20 cellular contexts compared by ENCODE assay signal in genomic region chr7:151403764-151404163, GRCh38. TPM values are rescaled to one million over a fixed set of nuclear protein-coding genes. Genes with fewer than 3 reads are reported as not detected.
DNase-seq lines count a peak whose midpoint lies in the region; ATAC-seq, FAIRE-seq and TF ChIP-seq lines count a peak whose summit lies in the region.
"Had no signal": no experiment of that assay in that cellular context is flagged by ENCODE, and none has a peak within 500 bp of the region (broad histone marks: within the 10 kb centered on the region; RNA-seq: fewer than 3 reads in every experiment).

No MANE protein-coding gene starts in this region.

- TF ChIP-seq RAD21 in HepG2 (CRISPR knock-in tag; IDR thresholded peaks at IDR 0.05): no peak

- no peak for ATAC-seq in activated CD8-positive, alpha-beta T cell treated with anti-CD3 and anti-CD28 coated beads, Interleukin-2, amount 10 ng/mL, durations not matched to agents 7 days and 5 days
- ATAC-seq in activated CD8-positive, alpha-beta T cell treated with anti-CD3 and anti-CD28 coated beads for 36 hours: no peak
- ATAC-seq in activated T-helper 17 cell treated with anti-CD3 and anti-CD28 coated beads, Interleukin-2, amount 50 U/mL, for 72 hours (replicated peaks): no peak
- ATAC-seq in HepG2: no peak
- no peak for ATAC-seq in upper lobe of right lung
- ATAC-seq: Panc1 had no signal

- peaks cover 9% of the 10 kb centered on the region for H3K27me3 Mint-ChIP-seq in activated CD8-positive, alpha-beta T cell treated with anti-CD3 and anti-CD28 coated beads, Interleukin-2, amount 10 ng/mL, durations not matched to agents 7 days and 5 days (ENCODE audit: low read depth)
- H3K27me3 Mint-ChIP-seq in activated CD8-positive, alpha-beta T cell treated with anti-CD3 and anti-CD28 coated beads for 36 hours: peaks cover 3% of the 10 kb centered on the region
- peaks cover 1% of the 10 kb centered on the region for H3K27me3 Mint-ChIP-seq in activated T-helper 17 cell treated with anti-CD3 and anti-CD28 coated beads, Interleukin-2, amount 50 U/mL, for 72 hours

- TF ChIP-seq POLR2A in HepG2 (IDR thresholded peaks at IDR 0.05; ENCODE audit: insufficient read depth in 1 of 2, low read depth in 2 of 2, low read length in 2 of 2): no peak

- peak overlapping the region; percentile 49 for H3K27ac Mint-ChIP-seq in activated CD8-positive, alpha-beta T cell treated with anti-CD3 and anti-CD28 coated beads, Interleukin-2, amount 10 ng/mL, durations not matched to agents 7 days and 5 days
- H3K27ac Mint-ChIP-seq in activated CD8-positive, alpha-beta T cell treated with anti-CD3 and anti-CD28 coated beads for 36 hours: no peak overlapping the region
- H3K27ac Mint-ChIP-seq in activated T-helper 17 cell treated with anti-CD3 and anti-CD28 coated beads, Interleukin-2, amount 50 U/mL, for 72 hours: no peak overlapping the region
- H3K27ac Mint-ChIP-seq: T-helper 1 cell treated with Interleukin-12 subunit alpha and Interleukin-12 subunit beta and Interleukin-4 antibody, amounts not matched to agents 30 μg/mL and 1 μg/mL, for 36 hours had no signal

- FAIRE-seq in HepG2 (lab: Jason Lieb, UNC): no peak
- FAIRE-seq: A204.1, colon had no signal

- DNase-seq in activated CD8-positive, alpha-beta T cell treated with anti-CD3 and anti-CD28 coated beads, Interleukin-2, amount 10 ng/mL, durations not matched to agents 7 days and 5 days: no peak
- no peak for DNase-seq in activated CD8-positive, alpha-beta T cell treated with anti-CD3 and anti-CD28 coated beads for 36 hours
- no peak for DNase-seq in HepG2 (ENCODE audit: low spot score)
- DNase-seq in upper lobe of right lung: peak; percentile 54
- no peak for DNase-seq in MV-4-11 (lab: John Stamatoyannopoulos, UW)
- DNase-seq in tibial artery: no peak
- no peak for DNase-seq in SK-N-DZ (ENCODE audit: low spot score)
- DNase-seq: activated CD4-positive, alpha-beta T cell treated with anti-CD3 and anti-CD28 coated beads for 1 hour; heart right ventricle; IMR-90; NCI-H1436 treated with DMSO at 0.1 percent for 48 hours; stimulated activated CD4-positive, alpha-beta T cell treated with anti-CD3 and anti-CD28 coated beads, Interleukin-2, amount 100 ng/mL, for 48 hours had no signal

- TF ChIP-seq CTCF in activated CD8-positive, alpha-beta T cell treated with anti-CD3 and anti-CD28 coated beads for 36 hours (IDR thresholded peaks at IDR 0.05): no peak
- TF ChIP-seq CTCF in HepG2 (CRISPR knock-in tag; IDR thresholded peaks at IDR 0.05) (no peak), upper lobe of right lung (IDR thresholded peaks at IDR 0.05) (no peak), tibial artery (IDR thresholded peaks at IDR 0.05) (no peak)

- H3K27ac ChIP-seq in HepG2 (ENCODE audit: extremely low read length, insufficient read depth, low read length): no peak overlapping the region
- no peak overlapping the region for H3K27ac ChIP-seq in upper lobe of right lung
- peak overlapping the region in 1 of 2 donors; percentile 33 for H3K27ac ChIP-seq in tibial artery
- H3K27ac ChIP-seq: heart right ventricle had no signal

- 87% methylated on average over 5 of the region's 9 CpGs for WGBS in HepG2 (ENCODE audit: low lambda C conversion rate)

- H2AFZ ChIP-seq in HepG2 (ENCODE audit: low read length): no peak overlapping the region

- CTCF ChIA-PET in activated CD8-positive, alpha-beta T cell treated with anti-CD3 and anti-CD28 coated beads, Interleukin-2, amount 10 ng/mL, durations not matched to agents 7 days and 5 days (lab: Charles Lee): interaction anchor here (1.1 kb wide), 1 partner anchor 44 kb away, joined by 3 read pairs; no protein-coding TSS in a partner anchor
- CTCF ChIA-PET in activated CD8-positive, alpha-beta T cell treated with anti-CD3 and anti-CD28 coated beads for 36 hours (lab: Charles Lee): no interaction called here
- CTCF ChIA-PET in HepG2 (lab: Yijun Ruan, JAX; ENCODE audit: low intra/inter-chr PET ratio, low total read pairs): no interaction called here

- intact Hi-C loops in activated CD8-positive, alpha-beta T cell treated with anti-CD3 and anti-CD28 coated beads for 36 hours (cut with micrococcal nuclease): no loop called here
- intact Hi-C loops in HepG2 (cut with micrococcal nuclease; ENCODE audit: unreplicated experiment) (no loop called here), upper lobe of right lung (cut with DNase I) (no loop called here), tibial artery (cut with DNase I; ENCODE audit: low total_unique reads) (no loop called here)

- H3K4me1 ChIP-seq in HepG2 (ENCODE audit: insufficient read depth, low read length): peaks cover 56% of the 10 kb centered on the region
- H3K4me1 ChIP-seq in upper lobe of right lung: peaks cover 5% of the 10 kb centered on the region
- H3K4me1 ChIP-seq in tibial artery: peaks cover 0 to 26% (median 17%) of the 10 kb centered on the region in 4 donors

- no peaks in the 10 kb centered on the region for H3K79me2 ChIP-seq in HepG2 (ENCODE audit: insufficient read depth, low read length)

- in situ Hi-C loops in HepG2 (cut with HindIII; ENCODE audit: extremely low pct_ligation_motif_present, low pct_unique_long_range_greater_than_20kb): no loop called here

- no peaks in the 10 kb centered on the region for H3K36me3 Mint-ChIP-seq in activated CD8-positive, alpha-beta T cell treated with anti-CD3 and anti-CD28 coated beads, Interleukin-2, amount 10 ng/mL, durations not matched to agents 7 days and 5 days (ENCODE audit: low read depth)
- H3K36me3 Mint-ChIP-seq in activated CD8-positive, alpha-beta T cell treated with anti-CD3 and anti-CD28 coated beads for 36 hours (ENCODE audit: low read depth): no peaks in the 10 kb centered on the region
- H3K36me3 Mint-ChIP-seq in activated T-helper 17 cell treated with anti-CD3 and anti-CD28 coated beads, Interleukin-2, amount 50 U/mL, for 72 hours (ENCODE audit: low read depth): no peaks in the 10 kb centered on the region

- H3K4me3 ChIP-seq in HepG2 (replicated peaks in 1 of 3; ENCODE audit: insufficient read depth in 1 of 3, low read depth in 2 of 3, low read length in 3 of 3): no peak overlapping the region
- H3K4me3 ChIP-seq in upper lobe of right lung: no peak overlapping the region
- no peak overlapping the region for H3K4me3 ChIP-seq in tibial artery
- H3K4me3 ChIP-seq: heart right ventricle had no signal

- H3K9me3 ChIP-seq in HepG2 (ENCODE audit: low read length): no peaks in the 10 kb centered on the region
- H3K9me3 ChIP-seq in upper lobe of right lung: no peaks in the 10 kb centered on the region
- no peaks in the 10 kb centered on the region for H3K9me3 ChIP-seq in tibial artery
- H3K9me3 ChIP-seq: heart right ventricle had no signal

- no peak overlapping the region for H3K9ac ChIP-seq in HepG2 (ENCODE audit: insufficient read depth, low read depth, low read length)

- H4K20me1 ChIP-seq in HepG2 (ENCODE audit: insufficient read depth, low read length): no peaks in the 10 kb centered on the region

- TF ChIP-seq EP300 in HepG2 (IDR thresholded peaks at IDR 0.05; ENCODE audit: low read depth in 2 of 2, low read length in 2 of 2): no peak
- TF ChIP-seq EP300 in HepG2 (CRISPR knock-in tag; IDR thresholded peaks at IDR 0.05; ENCODE audit: borderline replicate concordance): no peak

- no peak overlapping the region for H3K4me2 ChIP-seq in HepG2 (ENCODE audit: low read depth, low read length)

- no TSS peak for BruUV-seq in HepG2 (replicated peaks; lab: Mats Ljungman, UMichigan)

- peaks cover 0 to 49% of the 10 kb centered on the region in 2 experiments; a peak in 3 of 5 replicates for H3K27me3 ChIP-seq in HepG2 (ENCODE audit: control insufficient read depth in 1 of 2, insufficient read depth in 2 of 2, low read length in 2 of 2)
- no peaks in the 10 kb centered on the region for H3K27me3 ChIP-seq in upper lobe of right lung
- H3K27me3 ChIP-seq in tibial artery: peaks cover 0 to 16% of the 10 kb centered on the region in 2 donors

- POLR2A ChIA-PET in activated CD8-positive, alpha-beta T cell treated with anti-CD3 and anti-CD28 coated beads, Interleukin-2, amount 10 ng/mL, durations not matched to agents 7 days and 5 days (lab: Charles Lee): no interaction called here
- POLR2A ChIA-PET in activated CD8-positive, alpha-beta T cell treated with anti-CD3 and anti-CD28 coated beads for 36 hours (lab: Charles Lee): no interaction called here
- POLR2A ChIA-PET in HepG2 (lab: Yijun Ruan, JAX): no interaction called here

- no peaks in the 10 kb centered on the region for H3K36me3 ChIP-seq in HepG2 (replicated peaks in 1 of 2; ENCODE audit: control insufficient read depth in 1 of 2, insufficient read depth in 2 of 2, low read length in 2 of 2)
- no peaks in the 10 kb centered on the region for H3K36me3 ChIP-seq in upper lobe of right lung
- H3K36me3 ChIP-seq in tibial artery: no peaks in the 10 kb centered on the region
- H3K36me3 ChIP-seq: heart right ventricle had no signal

- no peak overlapping the region for H3K4me3 Mint-ChIP-seq in activated CD8-positive, alpha-beta T cell treated with anti-CD3 and anti-CD28 coated beads, Interleukin-2, amount 10 ng/mL, durations not matched to agents 7 days and 5 days
- no peak overlapping the region for H3K4me3 Mint-ChIP-seq in activated CD8-positive, alpha-beta T cell treated with anti-CD3 and anti-CD28 coated beads for 36 hours
- H3K4me3 Mint-ChIP-seq in activated T-helper 17 cell treated with anti-CD3 and anti-CD28 coated beads, Interleukin-2, amount 50 U/mL, for 72 hours: peak overlapping the region; percentile 2
- H3K4me3 Mint-ChIP-seq: T-helper 1 cell treated with Interleukin-12 subunit alpha and Interleukin-12 subunit beta and Interleukin-4 antibody, amounts not matched to agents 30 μg/mL and 1 μg/mL, for 36 hours had no signal

- H3K9me3 Mint-ChIP-seq in activated CD8-positive, alpha-beta T cell treated with anti-CD3 and anti-CD28 coated beads, Interleukin-2, amount 10 ng/mL, durations not matched to agents 7 days and 5 days (ENCODE audit: insufficient read depth): no peaks in the 10 kb centered on the region
- no peaks in the 10 kb centered on the region for H3K9me3 Mint-ChIP-seq in activated CD8-positive, alpha-beta T cell treated with anti-CD3 and anti-CD28 coated beads for 36 hours
- no peaks in the 10 kb centered on the region for H3K9me3 Mint-ChIP-seq in activated T-helper 17 cell treated with anti-CD3 and anti-CD28 coated beads, Interleukin-2, amount 50 U/mL, for 72 hours
- H3K9me3 Mint-ChIP-seq: T-helper 1 cell treated with Interleukin-12 subunit alpha and Interleukin-12 subunit beta and Interleukin-4 antibody, amounts not matched to agents 30 μg/mL and 1 μg/mL, for 36 hours had no signal

- H3K4me1 Mint-ChIP-seq in activated CD8-positive, alpha-beta T cell treated with anti-CD3 and anti-CD28 coated beads, Interleukin-2, amount 10 ng/mL, durations not matched to agents 7 days and 5 days (ENCODE audit: low read depth): peaks cover 15% of the 10 kb centered on the region
- H3K4me1 Mint-ChIP-seq in activated CD8-positive, alpha-beta T cell treated with anti-CD3 and anti-CD28 coated beads for 36 hours (ENCODE audit: low read depth): peaks cover 3% of the 10 kb centered on the region
- peaks cover 3% of the 10 kb centered on the region for H3K4me1 Mint-ChIP-seq in activated T-helper 17 cell treated with anti-CD3 and anti-CD28 coated beads, Interleukin-2, amount 50 U/mL, for 72 hours

RNA-seq across cellular contexts. Expression of gene WDR86, which starts 6.1 kb away (rescaled TPM):
- total RNA-seq in activated CD8-positive, alpha-beta T cell treated with anti-CD3 and anti-CD28 coated beads, Interleukin-2, amount 10 ng/mL, durations not matched to agents 7 days and 5 days: under 1 TPM; 0.26 to 0.32 TPM
- total RNA-seq in activated CD8-positive, alpha-beta T cell treated with anti-CD3 and anti-CD28 coated beads for 36 hours: under 1 TPM; 0.25 TPM
- total RNA-seq in activated T-helper 17 cell treated with anti-CD3 and anti-CD28 coated beads, Interleukin-2, amount 50 U/mL, for 72 hours: under 1 TPM in 1 of 2 donors, not detected in 1; 0.45 TPM
- total RNA-seq in HepG2 (2016; rRNA removed; fragmentation: Illumina TruSeq; extraction: Trizol) (0.11 TPM in 1 of 2 replicates, not detected in the other), upper lobe of right lung (1.3 TPM)
- not detected in 2 replicates for total RNA-seq in HepG2 (2016; cell fraction: cytosol; rRNA removed; fragmentation: Illumina TruSeq; extraction: Trizol; ENCODE audit: low read depth)
- total RNA-seq in HepG2 (2016; cell fraction: insoluble cytoplasmic fraction; rRNA removed; fragmentation: Illumina TruSeq; extraction: Trizol): not detected in 2 replicates
- 0.24 TPM in 1 of 2 replicates, not detected in the other for total RNA-seq in HepG2 (2016; cell fraction: membrane; rRNA removed; fragmentation: Illumina TruSeq; extraction: Trizol)
- total RNA-seq in HepG2 (2016; cell fraction: nucleus; rRNA removed; fragmentation: Illumina TruSeq; extraction: Trizol): 0.50 TPM in 1 of 2 replicates, not detected in the other
- polyA plus RNA-seq in HepG2 (2011; rRNA removed): 2.9 and 4.3 TPM in 2 replicates
- polyA plus RNA-seq in HepG2 (2011; cell fraction: cytosol; rRNA removed): 1.2 and 2.5 TPM in 2 replicates
- 22.1 and 28.5 TPM in 2 replicates for polyA plus RNA-seq in HepG2 (2011; cell fraction: nucleus; rRNA removed)
- 1.7 and 1.9 TPM in 2 replicates for polyA plus RNA-seq in HepG2 (2012)
- 0.14 TPM in 1 of 2 replicates, not detected in the other for polyA plus RNA-seq in HepG2 (2016; cell fraction: cytosol; fragmentation: Illumina TruSeq; extraction: Trizol; ENCODE audit: low read depth)
- polyA plus RNA-seq in HepG2 (2016; cell fraction: insoluble cytoplasmic fraction; fragmentation: Illumina TruSeq; extraction: Trizol; ENCODE audit: low read depth): not detected in 2 replicates
- 0.15 and 0.16 TPM in 2 replicates for polyA plus RNA-seq in HepG2 (2016; cell fraction: membrane; fragmentation: Illumina TruSeq; extraction: Trizol; ENCODE audit: low read depth)
- 0.61 TPM in 1 of 2 replicates, not detected in the other for polyA plus RNA-seq in HepG2 (2016; cell fraction: nucleus; fragmentation: Illumina TruSeq; extraction: Trizol; ENCODE audit: insufficient read depth, low read depth)
- polyA minus RNA-seq in HepG2 (2011; rRNA and poly(A)+ RNA removed; ENCODE audit: low replicate concordance): 3.2 TPM in 1 of 2 replicates, not detected in the other
- 0.59 and 1.6 TPM in 2 replicates for polyA minus RNA-seq in HepG2 (2011; cell fraction: cytosol; rRNA and poly(A)+ RNA removed)
- 5.0 TPM in 2 replicates for polyA minus RNA-seq in HepG2 (2011; cell fraction: nucleus; rRNA and poly(A)+ RNA removed)
- 28.1 and 31.1 TPM in 2 replicates for polyA plus RNA-seq in SK-N-DZ (2014; cell fraction: cytosol; rRNA removed)
- polyA plus RNA-seq in SK-N-DZ (2014; cell fraction: nucleus; rRNA removed): 129 TPM in 2 replicates
- total RNA-seq: IMR-90, NCI-H460, pulmonary artery endothelial cell had no signal
- polyA plus RNA-seq: IMR-90 had no signal

RNA-seq across cellular contexts. Expression of gene CRYGN, which starts 36.2 kb away (rescaled TPM):
- under 1 TPM; 0.34 to 0.50 TPM for total RNA-seq in activated CD8-positive, alpha-beta T cell treated with anti-CD3 and anti-CD28 coated beads, Interleukin-2, amount 10 ng/mL, durations not matched to agents 7 days and 5 days
- total RNA-seq in activated CD8-positive, alpha-beta T cell treated with anti-CD3 and anti-CD28 coated beads for 36 hours: under 1 TPM; 0.16 to 0.90 TPM
- not detected for total RNA-seq in activated T-helper 17 cell treated with anti-CD3 and anti-CD28 coated beads, Interleukin-2, amount 50 U/mL, for 72 hours
- total RNA-seq in HepG2 (2016; rRNA removed; fragmentation: Illumina TruSeq; extraction: Trizol) (not detected in 2 replicates), upper lobe of right lung (not detected)
- total RNA-seq in HepG2 (2016; cell fraction: cytosol; rRNA removed; fragmentation: Illumina TruSeq; extraction: Trizol; ENCODE audit: low read depth): not detected in 2 replicates
- total RNA-seq in HepG2 (2016; cell fraction: insoluble cytoplasmic fraction; rRNA removed; fragmentation: Illumina TruSeq; extraction: Trizol): not detected in 2 replicates
- not detected in 2 replicates for total RNA-seq in HepG2 (2016; cell fraction: membrane; rRNA removed; fragmentation: Illumina TruSeq; extraction: Trizol)
- total RNA-seq in HepG2 (2016; cell fraction: nucleus; rRNA removed; fragmentation: Illumina TruSeq; extraction: Trizol): not detected in 2 replicates
- polyA plus RNA-seq in HepG2 (2011; rRNA removed): 0.11 TPM in 1 of 2 replicates, not detected in the other
- polyA plus RNA-seq in HepG2 (2011; cell fraction: cytosol; rRNA removed): not detected in 2 replicates
- polyA plus RNA-seq in HepG2 (2011; cell fraction: nucleus; rRNA removed): 0.14 and 0.18 TPM in 2 replicates
- not detected in 2 replicates for polyA plus RNA-seq in HepG2 (2012)
- not detected in 2 replicates for polyA plus RNA-seq in HepG2 (2016; cell fraction: cytosol; fragmentation: Illumina TruSeq; extraction: Trizol; ENCODE audit: low read depth)
- polyA plus RNA-seq in HepG2 (2016; cell fraction: insoluble cytoplasmic fraction; fragmentation: Illumina TruSeq; extraction: Trizol; ENCODE audit: low read depth): not detected in 2 replicates
- not detected in 2 replicates for polyA plus RNA-seq in HepG2 (2016; cell fraction: membrane; fragmentation: Illumina TruSeq; extraction: Trizol; ENCODE audit: low read depth)
- not detected in 2 replicates for polyA plus RNA-seq in HepG2 (2016; cell fraction: nucleus; fragmentation: Illumina TruSeq; extraction: Trizol; ENCODE audit: insufficient read depth, low read depth)
- 0.07 TPM in 1 of 2 replicates, not detected in the other for polyA minus RNA-seq in HepG2 (2011; rRNA and poly(A)+ RNA removed; ENCODE audit: low replicate concordance)
- not detected in 2 replicates for polyA minus RNA-seq in HepG2 (2011; cell fraction: cytosol; rRNA and poly(A)+ RNA removed)
- not detected in 2 replicates for polyA minus RNA-seq in HepG2 (2011; cell fraction: nucleus; rRNA and poly(A)+ RNA removed)
- 0.05 TPM in 1 of 2 replicates, not detected in the other for polyA plus RNA-seq in SK-N-DZ (2014; cell fraction: cytosol; rRNA removed)
- not detected in 2 replicates for polyA plus RNA-seq in SK-N-DZ (2014; cell fraction: nucleus; rRNA removed)
- total RNA-seq: epithelial cell of proximal tubule, IMR-90, pulmonary artery endothelial cell had no signal
- polyA plus RNA-seq: IMR-90 had no signal
